25 cellular contexts compared by ENCODE assay signal in the genomic region with DNA sequence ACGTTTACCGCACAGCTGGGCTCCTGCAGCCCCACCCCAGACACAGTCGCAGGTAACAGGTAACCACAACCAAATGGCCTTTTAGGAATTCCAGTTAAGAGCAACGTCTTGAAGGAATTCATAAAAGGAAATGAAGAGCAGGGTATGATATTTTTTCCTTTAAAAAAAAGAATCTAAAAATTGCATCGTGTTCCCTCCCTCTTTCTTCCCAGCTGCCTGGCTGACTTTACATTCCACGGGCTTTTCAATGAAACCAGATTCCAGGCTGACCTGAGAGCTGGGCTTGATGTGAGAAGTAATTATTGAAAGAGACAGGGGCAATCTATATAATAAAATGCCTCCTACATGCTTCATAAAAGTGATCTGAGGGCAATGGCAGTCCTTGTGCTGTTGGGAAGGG.
"Had no signal": no experiment of that assay in that cellular context is flagged by ENCODE, and none has a peak within 500 bp of the region (broad histone marks: within the 10 kb centered on the region; RNA-seq: fewer than 3 reads in every experiment).

No MANE protein-coding gene starts in this region.

- H3K9me3 ChIP-seq: mucosa of descending colon, right lobe of liver, tibial artery had no signal

- FAIRE-seq: endothelial cell of umbilical vein, frontal cortex, urothelium cell line had no signal

- H3K4me3 ChIP-seq: mucosa of descending colon, right lobe of liver, skin epidermis, tibial artery had no signal

- H3K27me3 ChIP-seq: right lobe of liver had no signal

- H3K4me1 Mint-ChIP-seq: activated CD4-positive, alpha-beta T cell treated with anti-CD3 and anti-CD28 coated beads, Interleukin-2, amount 10 ng/mL, durations not matched to agents 7 days and 5 days; activated CD8-positive, alpha-beta memory T cell treated with anti-CD3 and anti-CD28 coated beads, Interleukin-2, amount 10 ng/mL, durations not matched to agents 7 days and 5 days; activated naive CD4-positive, alpha-beta T cell treated with anti-CD3 and anti-CD28 coated beads, Interleukin-2, amount 10 ng/mL, durations not matched to agents 7 days and 5 days; memory B cell; stimulated activated naive CD8-positive, alpha-beta T cell treated with anti-CD3 and anti-CD28 coated beads, Interleukin-15, amount 100 ng/mL, for 72 hours had no signal

- H3K9me3 Mint-ChIP-seq: activated CD8-positive, alpha-beta T cell treated with anti-CD3 and anti-CD28 coated beads for 36 hours; memory B cell; nephron progenitor cell; stimulated activated effector memory CD8-positive, alpha-beta T cell treated with anti-CD3 and anti-CD28 coated beads, Interleukin-12 subunit alpha, Interleukin-12 subunit beta, amount 100 ng/mL, for 72 hours had no signal

- H3K27ac ChIP-seq: brain microvascular endothelial cell, right lobe of liver, skin epidermis, tibial artery had no signal

- H3K36me3 ChIP-seq: brain microvascular endothelial cell, right lobe of liver, tibial artery had no signal

- H3K27ac Mint-ChIP-seq: activated CD4-positive, alpha-beta T cell treated with anti-CD3 and anti-CD28 coated beads, Interleukin-2, amount 10 ng/mL, durations not matched to agents 7 days and 5 days; activated CD8-positive, alpha-beta memory T cell treated with anti-CD3 and anti-CD28 coated beads, Interleukin-2, amount 10 ng/mL, durations not matched to agents 7 days and 5 days; activated CD8-positive, alpha-beta T cell treated with anti-CD3 and anti-CD28 coated beads for 36 hours; activated naive CD4-positive, alpha-beta T cell treated with anti-CD3 and anti-CD28 coated beads, Interleukin-2, amount 10 ng/mL, durations not matched to agents 7 days and 5 days; memory B cell; stimulated activated effector memory CD8-positive, alpha-beta T cell treated with anti-CD3 and anti-CD28 coated beads, Interleukin-12 subunit alpha, Interleukin-12 subunit beta, amount 100 ng/mL, for 72 hours; stimulated activated naive CD8-positive, alpha-beta T cell treated with anti-CD3 and anti-CD28 coated beads, Interleukin-15, amount 100 ng/mL, for 72 hours; T-helper 1 cell treated with Interleukin-12 subunit alpha and Interleukin-12 subunit beta and Interleukin-4 antibody, amounts not matched to agents 30 μg/mL and 1 μg/mL, for 36 hours had no signal

- ATAC-seq: activated CD8-positive, alpha-beta memory T cell treated with anti-CD3 and anti-CD28 coated beads, Interleukin-2, amount 10 ng/mL, durations not matched to agents 7 days and 5 days; activated CD8-positive, alpha-beta T cell treated with anti-CD3 and anti-CD28 coated beads for 36 hours; mucosa of descending colon; right lobe of liver; stimulated activated effector memory CD8-positive, alpha-beta T cell treated with anti-CD3 and anti-CD28 coated beads, Interleukin-12 subunit alpha, Interleukin-12 subunit beta, amount 100 ng/mL, for 72 hours; stimulated activated naive CD8-positive, alpha-beta T cell treated with anti-CD3 and anti-CD28 coated beads, Interleukin-15, amount 100 ng/mL, for 72 hours had no signal

- H3K4me3 Mint-ChIP-seq: activated CD4-positive, alpha-beta T cell treated with anti-CD3 and anti-CD28 coated beads, Interleukin-2, amount 10 ng/mL, durations not matched to agents 7 days and 5 days; activated CD8-positive, alpha-beta memory T cell treated with anti-CD3 and anti-CD28 coated beads, Interleukin-2, amount 10 ng/mL, durations not matched to agents 7 days and 5 days; activated CD8-positive, alpha-beta T cell treated with anti-CD3 and anti-CD28 coated beads for 36 hours; activated naive CD4-positive, alpha-beta T cell treated with anti-CD3 and anti-CD28 coated beads, Interleukin-2, amount 10 ng/mL, durations not matched to agents 7 days and 5 days; memory B cell; nephron progenitor cell; stimulated activated effector memory CD8-positive, alpha-beta T cell treated with anti-CD3 and anti-CD28 coated beads, Interleukin-12 subunit alpha, Interleukin-12 subunit beta, amount 100 ng/mL, for 72 hours; stimulated activated naive CD8-positive, alpha-beta T cell treated with anti-CD3 and anti-CD28 coated beads, Interleukin-15, amount 100 ng/mL, for 72 hours; T-helper 1 cell treated with Interleukin-12 subunit alpha and Interleukin-12 subunit beta and Interleukin-4 antibody, amounts not matched to agents 30 μg/mL and 1 μg/mL, for 36 hours had no signal

- DNase-seq: activated CD4-positive, alpha-beta T cell treated with anti-CD3 and anti-CD28 coated beads, Interleukin-2, amount 10 ng/mL, durations not matched to agents 7 days and 5 days; activated CD8-positive, alpha-beta memory T cell treated with anti-CD3 and anti-CD28 coated beads, Interleukin-2, amount 10 ng/mL, durations not matched to agents 7 days and 5 days; activated CD8-positive, alpha-beta T cell treated with anti-CD3 and anti-CD28 coated beads for 36 hours; activated effector memory CD4-positive, alpha-beta T cell treated with anti-CD3 and anti-CD28 coated beads, Interleukin-2, amount 50 U/mL, for 16 hours; activated naive CD4-positive, alpha-beta T cell treated with anti-CD3 and anti-CD28 coated beads, Interleukin-2, amount 10 ng/mL, durations not matched to agents 7 days and 5 days; activated T-cell treated with anti-CD3 and anti-CD28 coated beads for 4 hours; brain microvascular endothelial cell; central memory CD4-positive, alpha-beta T cell; effector memory CD4-positive, alpha-beta T cell; hippocampal formation; left cardiac atrium; mucosa of descending colon; nephron progenitor cell; stimulated activated CD4-positive, alpha-beta T cell treated with anti-CD3 and anti-CD28 coated beads, Interleukin-2, amount 100 ng/mL, for 24 hours; stimulated activated naive CD8-positive, alpha-beta T cell treated with anti-CD3 and anti-CD28 coated beads, Interleukin-15, amount 100 ng/mL, for 72 hours; T1000; tibial artery had no signal

- H3K4me1 ChIP-seq: right lobe of liver, tibial artery had no signal

- H3K36me3 Mint-ChIP-seq: activated CD8-positive, alpha-beta memory T cell treated with anti-CD3 and anti-CD28 coated beads, Interleukin-2, amount 10 ng/mL, durations not matched to agents 7 days and 5 days; activated naive CD4-positive, alpha-beta T cell treated with anti-CD3 and anti-CD28 coated beads, Interleukin-2, amount 10 ng/mL, durations not matched to agents 7 days and 5 days; memory B cell; stimulated activated effector memory CD8-positive, alpha-beta T cell treated with anti-CD3 and anti-CD28 coated beads, Interleukin-12 subunit alpha, Interleukin-12 subunit beta, amount 100 ng/mL, for 72 hours had no signal
